1 cellular context compared by ENCODE assay signal in the genomic region with DNA sequence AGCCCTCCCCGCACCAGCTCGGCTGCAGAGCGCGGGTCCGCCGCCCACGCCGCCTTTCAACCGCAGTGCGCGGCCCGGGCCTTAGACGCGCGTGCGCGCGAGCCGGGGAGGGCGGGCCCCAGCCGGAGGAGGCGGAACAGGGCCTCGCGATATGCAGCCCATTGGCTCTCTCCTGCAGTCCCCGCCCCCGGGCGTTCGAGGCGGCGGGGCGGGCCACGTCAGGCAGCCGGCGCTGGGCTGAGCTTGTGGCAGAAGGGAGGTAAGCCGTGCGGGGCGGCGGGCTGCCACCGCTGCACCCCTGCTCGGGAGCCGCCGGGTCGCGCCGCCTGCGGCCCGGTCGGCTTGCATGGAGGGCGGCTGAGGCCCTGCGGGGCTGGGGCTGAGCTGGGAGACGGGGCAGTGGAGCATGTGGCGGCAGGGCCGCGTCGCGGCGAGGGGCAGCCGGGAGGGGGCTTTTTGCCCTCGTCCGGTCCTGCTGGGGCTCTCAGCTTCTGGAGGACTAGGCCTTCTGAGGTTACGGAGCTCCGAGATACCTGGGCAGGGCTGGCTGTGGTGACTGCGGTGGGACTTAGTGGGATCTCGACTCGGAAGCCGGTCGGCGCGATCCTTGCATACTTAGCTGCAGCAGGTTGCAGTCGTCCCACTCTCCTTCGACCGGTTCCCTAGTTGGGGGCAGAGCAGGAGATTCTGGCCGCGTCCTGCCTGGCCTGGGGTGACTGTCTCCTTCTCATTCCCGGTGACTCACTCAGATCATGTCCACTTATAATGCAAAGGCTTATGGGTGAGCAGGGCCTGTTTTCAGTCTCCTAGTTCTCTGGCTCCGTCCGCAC.
TF ChIP-seq lines count a peak whose summit lies in the region.

A gene with protein sequence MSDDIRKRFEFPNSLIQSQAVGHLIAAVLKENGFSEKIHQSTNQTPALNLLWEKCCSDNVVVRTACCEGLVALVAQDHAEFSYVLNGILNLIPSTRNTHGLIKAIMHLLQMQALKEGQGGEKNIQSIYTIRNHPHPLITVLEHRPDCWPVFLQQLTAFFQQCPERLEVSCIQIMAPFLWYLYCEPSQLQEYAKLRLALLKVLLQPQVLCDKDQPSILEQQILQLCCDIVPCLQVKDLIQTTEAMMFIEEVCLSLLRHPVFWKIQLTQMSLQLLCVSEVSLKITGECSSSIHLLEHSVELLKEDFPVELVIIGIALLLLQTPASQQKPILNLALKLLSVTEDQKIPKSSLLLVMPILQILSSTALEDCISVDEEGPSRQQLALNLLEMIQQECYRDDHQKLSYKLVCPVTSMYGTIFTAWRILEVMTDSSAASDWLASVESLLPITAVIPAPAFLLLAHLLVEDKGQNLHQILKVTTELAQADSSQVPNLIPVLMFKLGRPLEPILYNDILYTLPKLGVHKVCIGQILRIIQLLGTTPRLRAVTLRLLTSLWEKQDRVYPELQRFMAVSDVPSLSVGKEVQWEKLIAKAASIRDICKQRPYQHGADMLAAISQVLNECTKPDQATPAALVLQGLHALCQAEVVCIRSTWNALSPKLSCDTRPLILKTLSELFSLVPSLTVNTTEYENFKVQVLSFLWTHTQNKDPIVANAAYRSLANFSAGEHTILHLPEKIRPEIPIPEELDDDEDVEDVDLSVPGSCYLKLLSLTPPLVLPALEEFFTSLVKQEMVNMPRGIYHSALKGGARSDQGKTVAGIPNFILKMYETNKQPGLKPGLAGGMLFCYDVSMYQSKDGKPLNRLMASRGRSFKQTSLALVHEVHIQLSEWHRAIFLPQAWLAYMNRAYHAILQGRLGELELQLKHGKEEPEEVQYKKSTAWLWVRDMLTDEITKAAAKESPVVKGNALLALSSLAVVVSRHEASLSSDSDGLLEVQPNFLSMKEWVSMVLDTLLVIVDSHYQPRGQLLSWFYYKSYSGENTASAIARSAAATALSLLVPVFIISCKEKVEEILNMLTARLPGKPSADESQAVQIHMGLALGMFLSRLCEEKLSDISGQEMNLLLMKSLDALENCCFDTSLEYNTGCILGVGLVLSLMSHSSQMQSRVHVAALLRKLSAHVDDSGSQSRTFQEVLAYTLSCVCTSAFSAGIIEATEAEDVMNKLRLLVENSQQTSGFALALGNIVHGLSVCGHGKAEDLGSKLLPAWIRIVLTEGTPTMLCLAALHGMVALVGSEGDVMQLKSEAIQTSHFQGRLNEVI (N-terminal part only) (plus strand): TSS at position 225 of the 830 bp plus-strand sequence. CDS start 31,095 bp downstream, outside the sequence.

TF ChIP-seq in HepG2, 621 proteins besides CTCF, POLR2A, EP300 and RAD21 (continues in another document):
- TF ChIP-seq, protein P1, sequence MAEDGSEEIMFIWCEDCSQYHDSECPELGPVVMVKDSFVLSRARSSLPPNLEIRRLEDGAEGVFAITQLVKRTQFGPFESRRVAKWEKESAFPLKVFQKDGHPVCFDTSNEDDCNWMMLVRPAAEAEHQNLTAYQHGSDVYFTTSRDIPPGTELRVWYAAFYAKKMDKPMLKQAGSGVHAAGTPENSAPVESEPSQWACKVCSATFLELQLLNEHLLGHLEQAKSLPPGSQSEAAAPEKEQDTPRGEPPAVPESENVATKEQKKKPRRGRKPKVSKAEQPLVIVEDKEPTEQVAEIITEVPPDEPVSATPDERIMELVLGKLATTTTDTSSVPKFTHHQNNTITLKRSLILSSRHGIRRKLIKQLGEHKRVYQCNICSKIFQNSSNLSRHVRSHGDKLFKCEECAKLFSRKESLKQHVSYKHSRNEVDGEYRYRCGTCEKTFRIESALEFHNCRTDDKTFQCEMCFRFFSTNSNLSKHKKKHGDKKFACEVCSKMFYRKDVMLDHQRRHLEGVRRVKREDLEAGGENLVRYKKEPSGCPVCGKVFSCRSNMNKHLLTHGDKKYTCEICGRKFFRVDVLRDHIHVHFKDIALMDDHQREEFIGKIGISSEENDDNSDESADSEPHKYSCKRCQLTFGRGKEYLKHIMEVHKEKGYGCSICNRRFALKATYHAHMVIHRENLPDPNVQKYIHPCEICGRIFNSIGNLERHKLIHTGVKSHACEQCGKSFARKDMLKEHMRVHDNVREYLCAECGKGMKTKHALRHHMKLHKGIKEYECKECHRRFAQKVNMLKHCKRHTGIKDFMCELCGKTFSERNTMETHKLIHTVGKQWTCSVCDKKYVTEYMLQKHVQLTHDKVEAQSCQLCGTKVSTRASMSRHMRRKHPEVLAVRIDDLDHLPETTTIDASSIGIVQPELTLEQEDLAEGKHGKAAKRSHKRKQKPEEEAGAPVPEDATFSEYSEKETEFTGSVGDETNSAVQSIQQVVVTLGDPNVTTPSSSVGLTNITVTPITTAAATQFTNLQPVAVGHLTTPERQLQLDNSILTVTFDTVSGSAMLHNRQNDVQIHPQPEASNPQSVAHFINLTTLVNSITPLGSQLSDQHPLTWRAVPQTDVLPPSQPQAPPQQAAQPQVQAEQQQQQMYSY (CRISPR knock-in tag; IDR thresholded peaks at IDR 0.05) = no peak
- TF ChIP-seq EHMT2 (IDR thresholded peaks at IDR 0.05; ENCODE audit: borderline replicate concordance, low read depth, low read length) = no peak
- TF ChIP-seq MYC (CRISPR knock-in tag; IDR thresholded peaks at IDR 0.05; ENCODE audit: borderline replicate concordance) = peak; percentile 31; the same call in 1 of the 2 replicates
- TF ChIP-seq, protein P2, sequence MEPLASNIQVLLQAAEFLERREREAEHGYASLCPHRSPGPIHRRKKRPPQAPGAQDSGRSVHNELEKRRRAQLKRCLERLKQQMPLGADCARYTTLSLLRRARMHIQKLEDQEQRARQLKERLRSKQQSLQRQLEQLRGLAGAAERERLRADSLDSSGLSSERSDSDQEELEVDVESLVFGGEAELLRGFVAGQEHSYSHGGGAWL (CRISPR knock-in tag; IDR thresholded peaks at IDR 0.05) = peak; percentile 78; the same call in 1 of the 2 replicates
- TF ChIP-seq NR2C2 (CRISPR knock-in tag; IDR thresholded peaks at IDR 0.05; ENCODE audit: borderline replicate concordance) = peak; percentile 34; the same call in 1 of the 2 replicates
- TF ChIP-seq, protein P3, sequence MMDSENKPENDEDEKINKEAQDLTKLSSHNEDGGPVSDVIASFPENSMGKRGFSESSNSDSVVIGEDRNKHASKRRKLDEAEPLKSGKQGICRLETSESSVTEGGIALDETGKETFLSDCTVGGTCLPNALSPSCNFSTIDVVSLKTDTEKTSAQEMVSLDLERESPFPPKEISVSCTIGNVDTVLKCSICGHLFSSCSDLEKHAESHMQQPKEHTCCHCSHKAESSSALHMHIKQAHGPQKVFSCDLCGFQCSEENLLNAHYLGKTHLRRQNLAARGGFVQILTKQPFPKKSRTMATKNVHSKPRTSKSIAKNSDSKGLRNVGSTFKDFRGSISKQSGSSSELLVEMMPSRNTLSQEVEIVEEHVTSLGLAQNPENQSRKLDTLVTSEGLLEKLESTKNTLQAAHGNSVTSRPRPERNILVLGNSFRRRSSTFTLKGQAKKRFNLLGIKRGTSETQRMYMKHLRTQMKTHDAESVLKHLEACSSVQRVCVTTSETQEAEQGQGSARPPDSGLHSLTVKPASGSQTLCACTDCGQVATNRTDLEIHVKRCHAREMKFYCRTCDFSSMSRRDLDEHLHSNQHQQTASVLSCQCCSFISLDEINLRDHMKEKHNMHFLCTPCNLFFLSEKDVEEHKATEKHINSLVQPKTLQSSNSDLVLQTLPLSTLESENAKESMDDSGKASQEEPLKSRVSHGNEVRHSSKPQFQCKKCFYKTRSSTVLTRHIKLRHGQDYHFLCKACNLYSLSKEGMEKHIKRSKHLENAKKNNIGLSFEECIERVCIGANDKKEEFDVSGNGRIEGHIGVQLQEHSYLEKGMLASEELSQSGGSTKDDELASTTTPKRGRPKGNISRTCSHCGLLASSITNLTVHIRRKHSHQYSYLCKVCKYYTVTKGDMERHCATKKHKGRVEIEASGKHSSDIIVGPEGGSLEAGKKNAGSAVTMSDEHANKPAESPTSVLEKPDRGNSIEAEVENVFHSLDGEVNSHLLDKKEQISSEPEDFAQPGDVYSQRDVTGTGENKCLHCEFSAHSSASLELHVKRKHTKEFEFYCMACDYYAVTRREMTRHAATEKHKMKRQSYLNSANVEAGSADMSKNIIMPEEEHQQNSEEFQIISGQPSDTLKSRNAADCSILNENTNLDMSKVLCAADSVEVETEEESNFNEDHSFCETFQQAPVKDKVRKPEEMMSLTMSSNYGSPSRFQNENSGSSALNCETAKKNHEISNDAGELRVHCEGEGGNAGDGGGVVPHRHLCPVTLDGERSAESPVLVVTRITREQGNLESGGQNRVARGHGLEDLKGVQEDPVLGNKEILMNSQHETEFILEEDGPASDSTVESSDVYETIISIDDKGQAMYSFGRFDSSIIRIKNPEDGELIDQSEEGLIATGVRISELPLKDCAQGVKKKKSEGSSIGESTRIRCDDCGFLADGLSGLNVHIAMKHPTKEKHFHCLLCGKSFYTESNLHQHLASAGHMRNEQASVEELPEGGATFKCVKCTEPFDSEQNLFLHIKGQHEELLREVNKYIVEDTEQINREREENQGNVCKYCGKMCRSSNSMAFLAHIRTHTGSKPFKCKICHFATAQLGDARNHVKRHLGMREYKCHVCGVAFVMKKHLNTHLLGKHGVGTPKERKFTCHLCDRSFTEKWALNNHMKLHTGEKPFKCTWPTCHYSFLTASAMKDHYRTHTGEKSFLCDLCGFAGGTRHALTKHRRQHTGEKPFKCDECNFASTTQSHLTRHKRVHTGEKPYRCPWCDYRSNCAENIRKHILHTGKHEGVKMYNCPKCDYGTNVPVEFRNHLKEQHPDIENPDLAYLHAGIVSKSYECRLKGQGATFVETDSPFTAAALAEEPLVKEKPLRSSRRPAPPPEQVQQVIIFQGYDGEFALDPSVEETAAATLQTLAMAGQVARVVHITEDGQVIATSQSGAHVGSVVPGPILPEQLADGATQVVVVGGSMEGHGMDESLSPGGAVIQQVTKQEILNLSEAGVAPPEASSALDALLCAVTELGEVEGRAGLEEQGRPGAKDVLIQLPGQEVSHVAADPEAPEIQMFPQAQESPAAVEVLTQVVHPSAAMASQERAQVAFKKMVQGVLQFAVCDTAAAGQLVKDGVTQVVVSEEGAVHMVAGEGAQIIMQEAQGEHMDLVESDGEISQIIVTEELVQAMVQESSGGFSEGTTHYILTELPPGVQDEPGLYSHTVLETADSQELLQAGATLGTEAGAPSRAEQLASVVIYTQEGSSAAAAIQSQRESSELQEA (CRISPR knock-in tag; IDR thresholded peaks at IDR 0.05; ENCODE audit: not compliant biosample characterization) = peak; percentile 85
- TF ChIP-seq, protein P4, sequence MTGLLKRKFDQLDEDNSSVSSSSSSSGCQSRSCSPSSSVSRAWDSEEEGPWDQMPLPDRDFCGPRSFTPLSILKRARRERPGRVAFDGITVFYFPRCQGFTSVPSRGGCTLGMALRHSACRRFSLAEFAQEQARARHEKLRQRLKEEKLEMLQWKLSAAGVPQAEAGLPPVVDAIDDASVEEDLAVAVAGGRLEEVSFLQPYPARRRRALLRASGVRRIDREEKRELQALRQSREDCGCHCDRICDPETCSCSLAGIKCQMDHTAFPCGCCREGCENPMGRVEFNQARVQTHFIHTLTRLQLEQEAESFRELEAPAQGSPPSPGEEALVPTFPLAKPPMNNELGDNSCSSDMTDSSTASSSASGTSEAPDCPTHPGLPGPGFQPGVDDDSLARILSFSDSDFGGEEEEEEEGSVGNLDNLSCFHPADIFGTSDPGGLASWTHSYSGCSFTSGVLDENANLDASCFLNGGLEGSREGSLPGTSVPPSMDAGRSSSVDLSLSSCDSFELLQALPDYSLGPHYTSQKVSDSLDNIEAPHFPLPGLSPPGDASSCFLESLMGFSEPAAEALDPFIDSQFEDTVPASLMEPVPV (CRISPR knock-in tag; IDR thresholded peaks at IDR 0.05) = peak; percentile 87
- TF ChIP-seq TOPORS (CRISPR knock-in tag; IDR thresholded peaks at IDR 0.05) = peak; percentile 98
- no peak for TF ChIP-seq KDM6A (CRISPR knock-in tag; IDR thresholded peaks at IDR 0.05; ENCODE audit: low read depth)
- no peak for TF ChIP-seq LCORL (IDR thresholded peaks at IDR 0.05)
- 0 out of 2 replicates have a peak, but pooled peaks have one; percentile 16 for TF ChIP-seq LCORL (CRISPR knock-in tag; IDR thresholded peaks at IDR 0.05)
- TF ChIP-seq, protein P5, sequence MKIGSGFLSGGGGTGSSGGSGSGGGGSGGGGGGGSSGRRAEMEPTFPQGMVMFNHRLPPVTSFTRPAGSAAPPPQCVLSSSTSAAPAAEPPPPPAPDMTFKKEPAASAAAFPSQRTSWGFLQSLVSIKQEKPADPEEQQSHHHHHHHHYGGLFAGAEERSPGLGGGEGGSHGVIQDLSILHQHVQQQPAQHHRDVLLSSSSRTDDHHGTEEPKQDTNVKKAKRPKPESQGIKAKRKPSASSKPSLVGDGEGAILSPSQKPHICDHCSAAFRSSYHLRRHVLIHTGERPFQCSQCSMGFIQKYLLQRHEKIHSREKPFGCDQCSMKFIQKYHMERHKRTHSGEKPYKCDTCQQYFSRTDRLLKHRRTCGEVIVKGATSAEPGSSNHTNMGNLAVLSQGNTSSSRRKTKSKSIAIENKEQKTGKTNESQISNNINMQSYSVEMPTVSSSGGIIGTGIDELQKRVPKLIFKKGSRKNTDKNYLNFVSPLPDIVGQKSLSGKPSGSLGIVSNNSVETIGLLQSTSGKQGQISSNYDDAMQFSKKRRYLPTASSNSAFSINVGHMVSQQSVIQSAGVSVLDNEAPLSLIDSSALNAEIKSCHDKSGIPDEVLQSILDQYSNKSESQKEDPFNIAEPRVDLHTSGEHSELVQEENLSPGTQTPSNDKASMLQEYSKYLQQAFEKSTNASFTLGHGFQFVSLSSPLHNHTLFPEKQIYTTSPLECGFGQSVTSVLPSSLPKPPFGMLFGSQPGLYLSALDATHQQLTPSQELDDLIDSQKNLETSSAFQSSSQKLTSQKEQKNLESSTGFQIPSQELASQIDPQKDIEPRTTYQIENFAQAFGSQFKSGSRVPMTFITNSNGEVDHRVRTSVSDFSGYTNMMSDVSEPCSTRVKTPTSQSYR (CRISPR knock-in tag; IDR thresholded peaks at IDR 0.05; ENCODE audit: borderline replicate concordance) = peak; percentile 28; the same call in 1 of the 2 replicates
- no peak for TF ChIP-seq ETV5 (CRISPR knock-in tag; IDR thresholded peaks at IDR 0.05; ENCODE audit: borderline replicate concordance)
- no peak for TF ChIP-seq ARNT (IDR thresholded peaks at IDR 0.05)
- TF ChIP-seq, protein P6, sequence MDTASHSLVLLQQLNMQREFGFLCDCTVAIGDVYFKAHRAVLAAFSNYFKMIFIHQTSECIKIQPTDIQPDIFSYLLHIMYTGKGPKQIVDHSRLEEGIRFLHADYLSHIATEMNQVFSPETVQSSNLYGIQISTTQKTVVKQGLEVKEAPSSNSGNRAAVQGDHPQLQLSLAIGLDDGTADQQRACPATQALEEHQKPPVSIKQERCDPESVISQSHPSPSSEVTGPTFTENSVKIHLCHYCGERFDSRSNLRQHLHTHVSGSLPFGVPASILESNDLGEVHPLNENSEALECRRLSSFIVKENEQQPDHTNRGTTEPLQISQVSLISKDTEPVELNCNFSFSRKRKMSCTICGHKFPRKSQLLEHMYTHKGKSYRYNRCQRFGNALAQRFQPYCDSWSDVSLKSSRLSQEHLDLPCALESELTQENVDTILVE (CRISPR knock-in tag; IDR thresholded peaks at IDR 0.05) = peak; percentile 49; the same call in 1 of the 2 replicates
- TF ChIP-seq PRMT3 (CRISPR knock-in tag; IDR thresholded peaks at IDR 0.05; ENCODE audit: borderline replicate concordance, low read depth) = peak; percentile 55; the same call in 1 of the 2 replicates
- TF ChIP-seq SIN3A (IDR thresholded peaks at IDR 0.05; ENCODE audit: borderline replicate concordance, low read depth, low read length) = peak; percentile 72; the same call in 1 of the 2 replicates
- TF ChIP-seq ZNF816 (CRISPR knock-in tag; IDR thresholded peaks at IDR 0.05; ENCODE audit: borderline replicate concordance) = peak; percentile 40; the same call in 1 of the 2 replicates
- peak; percentile 73; the same call in 1 of the 2 replicates for TF ChIP-seq HES4 (CRISPR knock-in tag; IDR thresholded peaks at IDR 0.05; ENCODE audit: borderline replicate concordance)
- peak; percentile 67; the same call in 1 of the 2 replicates for TF ChIP-seq MEIS1 (CRISPR knock-in tag; IDR thresholded peaks at IDR 0.05; ENCODE audit: borderline replicate concordance)
- no peak for TF ChIP-seq ZFP36L2 (CRISPR knock-in tag; IDR thresholded peaks at IDR 0.05)
